In genomic region chr6:147156218-147156617, GRCh38 we compare ENCODE assay signal across 1 cellular context.
TF ChIP-seq lines count a peak whose summit lies in the region.

No MANE protein-coding gene starts in this region.

TF ChIP-seq in A549, 52 proteins besides CTCF, POLR2A, EP300 and RAD21 (continued from another document):
- TF ChIP-seq REST (IDR thresholded peaks at IDR 0.05) (no peak), PHF8 (IDR thresholded peaks at IDR 0.05; ENCODE audit: borderline replicate concordance, low read depth) (no peak), FOSL2 (IDR thresholded peaks at IDR 0.05) (no peak), FOSL2 (CRISPR knock-in tag; IDR thresholded peaks at IDR 0.05) (no peak), MAZ (IDR thresholded peaks at IDR 0.05; ENCODE audit: borderline replicate concordance, low read depth, low read length) (no peak)
TF ChIP-seq in A549: peak in this region for 0.
